Comparison of ENCODE assay signal across 34 cellular contexts in genomic region chr6:54301770-54302169, GRCh38. TPM values are rescaled to one million over a fixed set of nuclear protein-coding genes. Genes with fewer than 3 reads are reported as not detected.
"Had no signal": no experiment of that assay in that cellular context is flagged by ENCODE, and none has a peak within 500 bp of the region (broad histone marks: within the 10 kb centered on the region; RNA-seq: fewer than 3 reads in every experiment).

No MANE protein-coding gene starts in this region.

- DNase-seq: hypothalamus; immature natural killer cell; left ventricle myocardium inferior; mesendoderm; naive B cell; natural killer cell; nephron progenitor cell; occipital lobe; psoas muscle; right lobe of liver; stimulated activated CD4-positive, alpha-beta T cell treated with anti-CD3 and anti-CD28 coated beads, Interleukin-1b, Interleukin-23, amount 100 ng/mL, for 48 hours; stimulated activated CD4-positive, alpha-beta T cell treated with anti-CD3 and anti-CD28 coated beads, Interleukin-2, amount 100 ng/mL, for 48 hours; stimulated activated CD4-positive, alpha-beta T cell treated with anti-CD3 and anti-CD28 coated beads, Interleukin-4, amount 100 ng/mL, for 4 hours; stimulated activated CD8-positive, alpha-beta memory T cell treated with anti-CD3 and anti-CD28 coated beads, Interleukin-4, amount 100 ng/mL, for 48 hours; stimulated activated naive CD4-positive, alpha-beta T cell treated with Interleukin-2 at 50 U/mL for 16 hours; stimulated activated naive CD8-positive, alpha-beta T cell treated with anti-CD3 and anti-CD28 coated beads, Interleukin-15, amount 100 ng/mL, for 72 hours; substantia nigra; upper lobe of left lung had no signal

- H3K27ac Mint-ChIP-seq: immature natural killer cell; mesothelial cell of epicardium; naive B cell; natural killer cell; nephron progenitor cell; neural progenitor cell; stimulated activated memory B cell treated with anti-CD40 and anti-IgM and Interleukin-4, amounts not matched to agents 10 μg/mL and 1 μg/mL and 100 μg/mL, for 72 hours; stimulated activated naive CD8-positive, alpha-beta T cell treated with anti-CD3 and anti-CD28 coated beads, Interleukin-15, amount 100 ng/mL, for 72 hours had no signal

- H3K36me3 Mint-ChIP-seq: immature natural killer cell; mesothelial cell of epicardium; naive B cell; natural killer cell; neural progenitor cell; stimulated activated memory B cell treated with anti-CD40 and anti-IgM and Interleukin-4, amounts not matched to agents 10 μg/mL and 1 μg/mL and 100 μg/mL, for 72 hours had no signal

- H3K9ac ChIP-seq: neural progenitor cell, parathyroid adenoma had no signal

- H3K4me3 ChIP-seq: left ventricle myocardium inferior, lung, neural progenitor cell, psoas muscle, right atrium auricular region, right lobe of liver, smooth muscle cell, tibial nerve, upper lobe of left lung, vagina had no signal

- H3K27me3 Mint-ChIP-seq: naive B cell; stimulated activated memory B cell treated with anti-CD40 and anti-IgM and Interleukin-4, amounts not matched to agents 10 μg/mL and 1 μg/mL and 100 μg/mL, for 72 hours; stimulated activated naive CD8-positive, alpha-beta T cell treated with anti-CD3 and anti-CD28 coated beads, Interleukin-15, amount 100 ng/mL, for 72 hours had no signal

- H3K36me3 ChIP-seq: left ventricle myocardium inferior, neural progenitor cell, neutrophil, right atrium auricular region, right lobe of liver, tibial nerve, upper lobe of left lung, vagina had no signal

- FAIRE-seq: islet of Langerhans had no signal

- H3K9me3 Mint-ChIP-seq: mesothelial cell of epicardium; nephron progenitor cell; neural progenitor cell; stimulated activated memory B cell treated with anti-CD40 and anti-IgM and Interleukin-4, amounts not matched to agents 10 μg/mL and 1 μg/mL and 100 μg/mL, for 72 hours had no signal

- H3K27ac ChIP-seq: left ventricle myocardium inferior, neural progenitor cell, neutrophil, parathyroid adenoma, psoas muscle, right atrium auricular region, right lobe of liver, tibial nerve, upper lobe of left lung, vagina had no signal

- H3K27me3 ChIP-seq: neural progenitor cell, neutrophil, right atrium auricular region, right lobe of liver, tibial nerve, upper lobe of left lung, vagina had no signal

- H3K4me3 Mint-ChIP-seq: immature natural killer cell; mesothelial cell of epicardium; naive B cell; natural killer cell; nephron progenitor cell; neural progenitor cell; stimulated activated memory B cell treated with anti-CD40 and anti-IgM and Interleukin-4, amounts not matched to agents 10 μg/mL and 1 μg/mL and 100 μg/mL, for 72 hours; stimulated activated naive CD8-positive, alpha-beta T cell treated with anti-CD3 and anti-CD28 coated beads, Interleukin-15, amount 100 ng/mL, for 72 hours had no signal

- H3K4me1 Mint-ChIP-seq: immature natural killer cell; mesothelial cell of epicardium; naive B cell; natural killer cell; nephron progenitor cell; neural progenitor cell; stimulated activated memory B cell treated with anti-CD40 and anti-IgM and Interleukin-4, amounts not matched to agents 10 μg/mL and 1 μg/mL and 100 μg/mL, for 72 hours; stimulated activated naive CD8-positive, alpha-beta T cell treated with anti-CD3 and anti-CD28 coated beads, Interleukin-15, amount 100 ng/mL, for 72 hours had no signal

- H2AFZ ChIP-seq: neural progenitor cell, parathyroid adenoma had no signal

- H3K9me3 ChIP-seq: left ventricle myocardium inferior, neutrophil, psoas muscle, right atrium auricular region, right lobe of liver, tibial nerve, upper lobe of left lung, vagina had no signal

- H3K4me1 ChIP-seq: left ventricle myocardium inferior, neural progenitor cell, parathyroid adenoma, psoas muscle, right atrium auricular region, right lobe of liver, tibial nerve, upper lobe of left lung, vagina had no signal

- H3K79me2 ChIP-seq: parathyroid adenoma had no signal

- H3K4me2 ChIP-seq: neural progenitor cell, smooth muscle cell had no signal

RNA-seq across cellular contexts. Expression of gene TINAG, which starts 6.5 kb away (rescaled TPM):
- total RNA-seq: lower leg skin, lung, mesothelial cell of epicardium, mononuclear cell, natural killer cell, osteocyte, posterior vena cava, right lobe of liver, smooth muscle cell, upper lobe of left lung, vagina had no signal
- polyA plus RNA-seq: immature natural killer cell, lung, smooth muscle cell, urinary bladder had no signal
